In the genomic region with DNA sequence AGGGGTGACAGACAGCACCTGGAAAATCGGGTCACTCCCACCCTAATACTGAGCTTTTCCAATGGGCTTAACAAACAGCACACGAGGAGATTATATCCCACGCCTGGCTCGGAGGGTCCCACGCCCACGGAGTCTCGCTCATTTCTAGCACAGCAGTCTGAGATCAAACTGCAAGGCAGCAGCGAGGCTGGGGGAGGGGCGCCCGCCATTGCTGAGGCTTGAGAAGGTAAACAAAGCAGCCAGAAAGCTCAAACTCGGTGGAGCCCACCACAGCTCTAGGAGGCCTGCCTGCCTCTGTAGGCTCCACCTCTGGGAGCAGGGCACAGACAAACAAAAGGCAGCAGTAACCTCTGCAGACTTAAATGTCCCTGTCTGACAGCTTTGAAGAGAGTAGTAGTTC, we compare ENCODE assay signal across 3 cellular contexts. TPM values are rescaled to one million over a fixed set of nuclear protein-coding genes. Genes with fewer than 3 reads are reported as not detected.
"Had no signal": no experiment of that assay in that cellular context is flagged by ENCODE, and none has a peak within 500 bp of the region (broad histone marks: within the 10 kb centered on the region; RNA-seq: fewer than 3 reads in every experiment).

No MANE protein-coding gene starts in this region.

RNA-seq across cellular contexts. Expression of a gene that starts 6.9 kb away (rescaled TPM):
- total RNA-seq: chondrocyte had no signal

RNA-seq across cellular contexts. Expression of a gene that starts 37.8 kb away (rescaled TPM):
- total RNA-seq: chondrocyte, fibroblast of villous mesenchyme, SK-MEL-5 had no signal

RNA-seq across cellular contexts. Expression of a gene that starts 46.4 kb away (rescaled TPM):
- total RNA-seq: chondrocyte, fibroblast of villous mesenchyme, SK-MEL-5 had no signal

RNA-seq across cellular contexts. Expression of a gene that starts 58.6 kb away (rescaled TPM):
- total RNA-seq: chondrocyte, fibroblast of villous mesenchyme had no signal
